31 cellular contexts compared by ENCODE assay signal in the genomic region with DNA sequence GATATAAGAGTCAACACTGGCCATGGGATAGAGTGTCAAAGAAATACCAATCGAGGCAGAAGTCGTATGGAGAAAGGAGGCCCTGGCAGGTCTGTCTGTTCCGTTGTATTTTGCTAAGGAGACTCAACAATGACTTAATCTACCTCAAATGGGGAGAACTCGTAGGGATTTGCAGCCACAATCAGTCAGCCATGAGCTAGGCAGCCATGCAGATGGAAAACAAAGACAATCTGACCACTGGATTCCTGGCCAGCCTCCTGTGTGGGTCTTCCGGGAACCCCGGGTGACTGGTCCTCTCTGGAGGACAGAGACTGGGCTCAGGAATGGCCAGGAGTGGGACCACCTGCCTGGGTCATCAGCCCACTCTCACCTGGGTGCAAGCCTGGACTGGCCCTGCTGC.
"Had no signal": no experiment of that assay in that cellular context is flagged by ENCODE, and none has a peak within 500 bp of the region (broad histone marks: within the 10 kb centered on the region; RNA-seq: fewer than 3 reads in every experiment).

No MANE protein-coding gene starts in this region.

- H3K27me3 ChIP-seq: body of pancreas, esophagus muscularis mucosa, foreskin keratinocyte, gastrocnemius medialis had no signal

- DNase-seq: activated B cell treated with CpG ODN at 0.5 μM for 24 hours; activated CD4-positive, alpha-beta T cell treated with anti-CD3 and anti-CD28 coated beads for 48 hours; activated CD4-positive, alpha-beta T cell treated with anti-CD3 and anti-CD28 coated beads, Interleukin-2, amount 50 U/mL, for 1 hour; activated CD4-positive, alpha-beta T cell treated with anti-CD3 and anti-CD28 coated beads, Interleukin-2, amount 50 U/mL, for 48 hours; activated CD8-positive, alpha-beta memory T cell treated with anti-CD3 and anti-CD28 coated beads for 24 hours; activated CD8-positive, alpha-beta T cell treated with anti-CD3 and anti-CD28 coated beads for 36 hours; activated effector memory CD4-positive, alpha-beta T cell treated with Interleukin-2 at 50 U/mL for 16 hours; activated gamma-delta T cell treated with Interleukin-2 at 50 U/mL for 16 hours; activated naive CD4-positive, alpha-beta T cell treated with anti-CD3 and anti-CD28 coated beads, Interleukin-2, amount 50 U/mL, for 16 hours; activated naive CD4-positive, alpha-beta T cell treated with Interleukin-2 at 50 U/mL for 16 hours; activated T-cell treated with anti-CD3 and anti-CD28 coated beads, Interleukin-2, amount 50 U/mL, for 4 hours; amniotic stem cell; anterior cingulate cortex; body of pancreas; caudate nucleus; cortex of kidney; dermis blood vessel endothelial cell; effector CD4-positive, alpha-beta T cell; effector memory CD8-positive, alpha-beta T cell; erythroblast; foreskin keratinocyte; gastrocnemius medialis; T-helper 1 cell; T-helper 17 cell; T1000; WERI-Rb-1 had no signal

- ATAC-seq: activated CD4-positive, CD25-positive, alpha-beta regulatory T cell treated with anti-CD3 and anti-CD28 coated beads, Interleukin-2, amount 50 U/mL, for 24 hours; activated CD8-positive, alpha-beta T cell treated with anti-CD3 and anti-CD28 coated beads for 36 hours; activated T-cell treated with anti-CD3 and anti-CD28 coated beads, Interleukin-2, amount 50 U/mL, for 4 hours; activated T-helper 17 cell treated with anti-CD3 and anti-CD28 coated beads, Interleukin-2, amount 50 U/mL, for 72 hours; body of pancreas; effector memory CD8-positive, alpha-beta T cell; foreskin keratinocyte; gastrocnemius medialis; T-helper 17 cell had no signal

- H3K9me3 Mint-ChIP-seq: activated B cell treated with CpG ODN at 0.5 μM for 24 hours; activated CD8-positive, alpha-beta T cell treated with anti-CD3 and anti-CD28 coated beads for 36 hours; activated T-cell treated with anti-CD3 and anti-CD28 coated beads, Interleukin-2, amount 50 U/mL, for 4 hours; activated T-helper 17 cell treated with anti-CD3 and anti-CD28 coated beads, Interleukin-2, amount 50 U/mL, for 72 hours; effector memory CD8-positive, alpha-beta T cell had no signal

- H3K4me3 Mint-ChIP-seq: activated B cell treated with CpG ODN at 0.5 μM for 24 hours; activated CD8-positive, alpha-beta T cell treated with anti-CD3 and anti-CD28 coated beads for 36 hours; activated naive CD8-positive, alpha-beta T cell; activated T-cell treated with anti-CD3 and anti-CD28 coated beads, Interleukin-2, amount 50 U/mL, for 4 hours; activated T-helper 17 cell treated with anti-CD3 and anti-CD28 coated beads, Interleukin-2, amount 50 U/mL, for 72 hours; effector memory CD8-positive, alpha-beta T cell; T-helper 17 cell; T-helper 2 cell treated with Interferon-gamma antibody and Interleukin-4, amounts not matched to agents 5 μg/mL and 100 μg/mL, for 36 hours had no signal

- H3K4me3 ChIP-seq: body of pancreas, esophagus muscularis mucosa, gastrocnemius medialis had no signal

- H3K36me3 Mint-ChIP-seq: activated naive CD8-positive, alpha-beta T cell had no signal

- H3K36me3 ChIP-seq: esophagus muscularis mucosa, gastrocnemius medialis, WERI-Rb-1 had no signal

- H3K9me3 ChIP-seq: body of pancreas, esophagus muscularis mucosa, gastrocnemius medialis had no signal

- H3K4me1 ChIP-seq: body of pancreas, esophagus muscularis mucosa, foreskin keratinocyte, gastrocnemius medialis had no signal

- H3K4me1 Mint-ChIP-seq: activated B cell treated with CpG ODN at 0.5 μM for 24 hours; activated T-helper 17 cell treated with anti-CD3 and anti-CD28 coated beads, Interleukin-2, amount 50 U/mL, for 72 hours; T-helper 17 cell had no signal

- H3K27ac Mint-ChIP-seq: activated B cell treated with CpG ODN at 0.5 μM for 24 hours; activated CD8-positive, alpha-beta T cell treated with anti-CD3 and anti-CD28 coated beads for 36 hours; activated naive CD8-positive, alpha-beta T cell; activated T-helper 17 cell treated with anti-CD3 and anti-CD28 coated beads, Interleukin-2, amount 50 U/mL, for 72 hours; effector memory CD8-positive, alpha-beta T cell; T-helper 17 cell; T-helper 2 cell treated with Interferon-gamma antibody and Interleukin-4, amounts not matched to agents 5 μg/mL and 100 μg/mL, for 36 hours had no signal

- H3K27ac ChIP-seq: body of pancreas, esophagus muscularis mucosa, foreskin keratinocyte, gastrocnemius medialis, WERI-Rb-1 had no signal
